6 cellular contexts compared by ENCODE assay signal in the genomic region with DNA sequence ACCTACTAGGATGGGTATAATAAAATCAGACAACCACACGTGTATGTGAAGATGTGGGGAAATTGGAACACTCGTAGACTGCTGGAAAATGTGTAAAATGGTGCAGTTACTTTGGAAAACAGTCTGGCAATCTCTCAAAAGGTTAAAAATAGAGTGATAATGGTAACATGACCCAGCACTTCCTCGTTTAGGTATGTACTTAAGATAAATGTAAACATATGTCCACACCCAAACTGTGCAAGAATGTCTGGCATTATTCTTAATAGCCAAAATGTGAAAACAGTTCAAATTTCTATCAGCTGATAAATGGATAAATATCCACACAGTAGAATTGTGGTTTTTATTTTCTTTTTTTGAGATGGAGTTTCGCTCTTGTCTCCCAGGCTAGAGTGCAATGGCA.
"Had no signal": no experiment of that assay in that cellular context is flagged by ENCODE, and none has a peak within 500 bp of the region (broad histone marks: within the 10 kb centered on the region; RNA-seq: fewer than 3 reads in every experiment).

No MANE protein-coding gene starts in this region.

- H3K4me3 ChIP-seq: GM23338, K562 had no signal

- DNase-seq: H9, HCEC 1CT, IMR-90, KG1 had no signal

- ATAC-seq: GM23338, K562 had no signal
